ENCODE assay signal across 1 cellular context in the genomic region with DNA sequence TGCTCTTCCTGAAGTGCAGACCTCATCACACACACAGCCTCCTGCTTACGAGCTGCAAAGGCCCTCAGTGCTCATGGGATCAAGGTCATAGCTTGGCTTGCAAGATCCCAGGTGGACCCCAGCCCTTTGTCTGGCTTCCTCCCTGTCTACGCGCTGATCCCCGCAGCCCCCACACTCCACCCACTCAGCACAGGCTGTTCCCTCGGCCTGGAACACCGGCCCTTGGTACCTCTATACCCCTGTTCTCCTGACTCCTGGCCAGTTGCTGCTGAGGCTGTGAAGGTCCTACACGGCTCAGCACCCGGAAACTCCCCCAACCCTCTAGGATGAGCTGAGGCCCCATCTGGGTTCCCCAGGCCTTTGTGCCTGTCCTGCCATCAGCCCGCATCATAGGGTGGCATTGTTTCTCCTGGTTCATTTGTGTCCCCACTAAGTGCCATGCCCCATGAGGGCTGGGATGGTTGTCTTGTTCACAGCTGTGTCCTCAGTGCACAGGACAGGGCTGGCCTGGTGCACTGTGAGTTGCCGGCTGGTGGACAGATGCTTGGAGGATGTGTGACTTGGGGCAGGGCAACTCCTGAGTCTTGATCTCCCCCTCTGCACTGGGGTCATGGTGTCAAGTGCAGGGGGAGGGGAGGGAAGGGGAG.
TF ChIP-seq lines count a peak whose summit lies in the region.

No MANE protein-coding gene starts in this region.

TF ChIP-seq in H1, 55 proteins besides CTCF, POLR2A, EP300 and RAD21:
- TF ChIP-seq, protein P1, sequence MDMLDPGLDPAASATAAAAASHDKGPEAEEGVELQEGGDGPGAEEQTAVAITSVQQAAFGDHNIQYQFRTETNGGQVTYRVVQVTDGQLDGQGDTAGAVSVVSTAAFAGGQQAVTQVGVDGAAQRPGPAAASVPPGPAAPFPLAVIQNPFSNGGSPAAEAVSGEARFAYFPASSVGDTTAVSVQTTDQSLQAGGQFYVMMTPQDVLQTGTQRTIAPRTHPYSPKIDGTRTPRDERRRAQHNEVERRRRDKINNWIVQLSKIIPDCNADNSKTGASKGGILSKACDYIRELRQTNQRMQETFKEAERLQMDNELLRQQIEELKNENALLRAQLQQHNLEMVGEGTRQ (IDR thresholded peaks at IDR 0.05; ENCODE audit: low read length) = no peak
- no peak for TF ChIP-seq JUND (IDR thresholded peaks at IDR 0.05; ENCODE audit: low read length)
- no peak for TF ChIP-seq NRF1 (IDR thresholded peaks at IDR 0.05; ENCODE audit: low read depth, low read length)
- TF ChIP-seq MAX (IDR thresholded peaks at IDR 0.05) = no peak
- TF ChIP-seq RFX5 (IDR thresholded peaks at IDR 0.05; ENCODE audit: borderline replicate concordance, low read depth, low read length) = no peak
